Comparison of ENCODE assay signal across 8 cellular contexts in genomic region chr10:80945267-80945880, GRCh38.
A peak's percentile ranks its signal among the peaks of the same experiment; 100 is the strongest.
DNase-seq lines count a peak whose midpoint lies in the region; ATAC-seq, FAIRE-seq and TF ChIP-seq lines count a peak whose summit lies in the region.

No MANE protein-coding gene starts in this region.

- no peaks in the 10 kb centered on the region for H3K9me3 Mint-ChIP-seq in activated T-cell treated with anti-CD3 and anti-CD28 coated beads, Interleukin-2, amount 50 U/mL, for 72 hours

- H3K27me3 Mint-ChIP-seq in activated T-cell treated with anti-CD3 and anti-CD28 coated beads, Interleukin-2, amount 50 U/mL, for 72 hours (ENCODE audit: low read depth) = no peaks in the 10 kb centered on the region

- FAIRE-seq in A549 (lab: Jason Lieb, UNC) = peak; percentile 32

- H3K4me2 ChIP-seq in A549 = no peak overlapping the region

- no peak for TF ChIP-seq EP300 in A549 (IDR thresholded peaks at IDR 0.05)

- intact Hi-C loops in upper lobe of right lung (cut with DNase I) = no loop called here

- peak in 1 of 2 experiments; percentile 26; a peak in 1 of 5 replicates for TF ChIP-seq RAD21 in A549 (conservative IDR thresholded peaks at IDR 0.05 in 1 of 2, IDR thresholded peaks at IDR 0.05 in 1 of 2)

- no peak for TF ChIP-seq POLR2A in A549 (IDR thresholded peaks at IDR 0.05; ENCODE audit: low read length)

- CTCF ChIA-PET in A549 (lab: Yijun Ruan, JAX) = interaction anchor here (0.6 to 2.0 kb wide), 4 partner anchors 21 to 251 kb away, joined by 3 to 5 read pairs (median 3); no protein-coding TSS in a partner anchor

- no peaks in the 10 kb centered on the region for H3K36me3 ChIP-seq in upper lobe of right lung

- H3K4me3 Mint-ChIP-seq in activated T-cell treated with anti-CD3 and anti-CD28 coated beads, Interleukin-2, amount 50 U/mL, for 72 hours = no peak overlapping the region

- no peaks in the 10 kb centered on the region for H3K9me3 ChIP-seq in A549
- H3K9me3 ChIP-seq in upper lobe of right lung = no peaks in the 10 kb centered on the region

- no peak overlapping the region for H3K4me3 ChIP-seq in A549
- H3K4me3 ChIP-seq in upper lobe of right lung = no peak overlapping the region

- POLR2A ChIA-PET in A549 (lab: Yijun Ruan, JAX) = no interaction called here

- TF ChIP-seq CTCF in A549 (IDR thresholded peaks at IDR 0.05) (no peak), GM20000 (IDR thresholded peaks at IDR 0.05; ENCODE audit: extremely low read depth, missing control alignments) (peak; percentile 45), upper lobe of right lung (IDR thresholded peaks at IDR 0.05) (peak; percentile 41)

- 12% methylated on average over 1 of the region's 1 CpG for whole genome bisulfite sequencing in A549 (ENCODE audit: missing lambda C conversion rate)

- ATAC-seq in A549 (peak; percentile 50 to 62; a peak in 2 of 6 replicates), upper lobe of right lung (peak; percentile 45)
- no peak for ATAC-seq in activated T-cell treated with anti-CD3 and anti-CD28 coated beads, Interleukin-2, amount 50 U/mL, for 72 hours (replicated peaks in 1 of 2)

- H3K4me1 Mint-ChIP-seq in activated T-cell treated with anti-CD3 and anti-CD28 coated beads, Interleukin-2, amount 50 U/mL, for 72 hours (ENCODE audit: low read depth) = no peaks in the 10 kb centered on the region

- no peak overlapping the region for H3K27ac ChIP-seq in A549
- H3K27ac ChIP-seq in upper lobe of right lung = no peak overlapping the region

- no peaks in the 10 kb centered on the region for H3K36me3 Mint-ChIP-seq in activated T-cell treated with anti-CD3 and anti-CD28 coated beads, Interleukin-2, amount 50 U/mL, for 72 hours (ENCODE audit: insufficient read depth in 2 of 2)

- no peak overlapping the region for H3K27ac Mint-ChIP-seq in activated T-cell treated with anti-CD3 and anti-CD28 coated beads, Interleukin-2, amount 50 U/mL, for 72 hours

- no peaks in the 10 kb centered on the region for H3K27me3 ChIP-seq in upper lobe of right lung

- peak in 1 of 2 experiments; percentile 4 for DNase-seq in A549 (ENCODE audit: low read depth in 1 of 2, low spot score in 1 of 2)
- DNase-seq in GM20000 (ENCODE audit: low spot score) = peak; percentile 24
- DNase-seq in M059J (ENCODE audit: low read depth) = peak; percentile 1
- peak; percentile 24 for DNase-seq in foreskin melanocyte
- no peak for DNase-seq in upper lobe of right lung
- no peak for DNase-seq in activated T-cell treated with anti-CD3 and anti-CD28 coated beads, Interleukin-2, amount 50 U/mL, for 72 hours
- no peak for DNase-seq in NCI-H1694 (lab: John Stamatoyannopoulos, UW)
- no peak for DNase-seq in NCI-H2081 (lab: John Stamatoyannopoulos, UW)

- H3K4me1 ChIP-seq in A549 = no peaks in the 10 kb centered on the region
- H3K4me1 ChIP-seq in upper lobe of right lung = no peaks in the 10 kb centered on the region

TF ChIP-seq in A549, 52 proteins besides CTCF, POLR2A, EP300 and RAD21:
- no peak for TF ChIP-seq RCOR1 (IDR thresholded peaks at IDR 0.05; ENCODE audit: low read depth, low read length)
- no peak for TF ChIP-seq SMC3 (IDR thresholded peaks at IDR 0.05)
- TF ChIP-seq GATA3 (IDR thresholded peaks at IDR 0.05; ENCODE audit: borderline replicate concordance) = no peak
- TF ChIP-seq, protein P1, sequence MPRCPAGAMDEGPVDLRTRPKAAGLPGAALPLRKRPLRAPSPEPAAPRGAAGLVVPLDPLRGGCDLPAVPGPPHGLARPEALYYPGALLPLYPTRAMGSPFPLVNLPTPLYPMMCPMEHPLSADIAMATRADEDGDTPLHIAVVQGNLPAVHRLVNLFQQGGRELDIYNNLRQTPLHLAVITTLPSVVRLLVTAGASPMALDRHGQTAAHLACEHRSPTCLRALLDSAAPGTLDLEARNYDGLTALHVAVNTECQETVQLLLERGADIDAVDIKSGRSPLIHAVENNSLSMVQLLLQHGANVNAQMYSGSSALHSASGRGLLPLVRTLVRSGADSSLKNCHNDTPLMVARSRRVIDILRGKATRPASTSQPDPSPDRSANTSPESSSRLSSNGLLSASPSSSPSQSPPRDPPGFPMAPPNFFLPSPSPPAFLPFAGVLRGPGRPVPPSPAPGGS (IDR thresholded peaks at IDR 0.05) = no peak
- no peak for TF ChIP-seq ZSCAN20 (CRISPR knock-in tag; IDR thresholded peaks at IDR 0.05)
- TF ChIP-seq CBX8 (IDR thresholded peaks at IDR 0.05) = no peak
- TF ChIP-seq MAZ (IDR thresholded peaks at IDR 0.05; ENCODE audit: borderline replicate concordance, low read depth, low read length) = no peak
- no peak for TF ChIP-seq FOSL2 (IDR thresholded peaks at IDR 0.05)
- no peak for TF ChIP-seq FOSL2 (CRISPR knock-in tag; IDR thresholded peaks at IDR 0.05)
- no peak for TF ChIP-seq NFE2L2 (conservative IDR thresholded peaks at IDR 0.05; ENCODE audit: low read length)
- TF ChIP-seq, protein P2, sequence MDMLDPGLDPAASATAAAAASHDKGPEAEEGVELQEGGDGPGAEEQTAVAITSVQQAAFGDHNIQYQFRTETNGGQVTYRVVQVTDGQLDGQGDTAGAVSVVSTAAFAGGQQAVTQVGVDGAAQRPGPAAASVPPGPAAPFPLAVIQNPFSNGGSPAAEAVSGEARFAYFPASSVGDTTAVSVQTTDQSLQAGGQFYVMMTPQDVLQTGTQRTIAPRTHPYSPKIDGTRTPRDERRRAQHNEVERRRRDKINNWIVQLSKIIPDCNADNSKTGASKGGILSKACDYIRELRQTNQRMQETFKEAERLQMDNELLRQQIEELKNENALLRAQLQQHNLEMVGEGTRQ (IDR thresholded peaks at IDR 0.05) = no peak
- TF ChIP-seq ATOH8 (CRISPR knock-in tag; IDR thresholded peaks at IDR 0.05; ENCODE audit: low read depth) = no peak
- no peak for TF ChIP-seq MYC (IDR thresholded peaks at IDR 0.05; ENCODE audit: borderline replicate concordance, low read length)
- TF ChIP-seq PBX3 (IDR thresholded peaks at IDR 0.05) = no peak

Comparison
In these comparisons a context has a peak if more than half of its experiments do, and no peak if none do; other contexts are left out.
1. ATAC-seq: peak in A549 (2 of 2) and upper lobe of right lung (single experiment); none in activated T-cell treated with anti-CD3 and anti-CD28 coated beads, Interleukin-2, amount 50 U/mL, for 72 hours (0 of 2).
2. DNase-seq: peak in GM20000 (single experiment), M059J (single experiment) and foreskin melanocyte (single experiment); none in upper lobe of right lung (single experiment), activated T-cell treated with anti-CD3 and anti-CD28 coated beads, Interleukin-2, amount 50 U/mL, for 72 hours (0 of 2), NCI-H1694 (single experiment) and NCI-H2081 (0 of 2).